Comparison of ENCODE assay signal across 35 cellular contexts in the genomic region with DNA sequence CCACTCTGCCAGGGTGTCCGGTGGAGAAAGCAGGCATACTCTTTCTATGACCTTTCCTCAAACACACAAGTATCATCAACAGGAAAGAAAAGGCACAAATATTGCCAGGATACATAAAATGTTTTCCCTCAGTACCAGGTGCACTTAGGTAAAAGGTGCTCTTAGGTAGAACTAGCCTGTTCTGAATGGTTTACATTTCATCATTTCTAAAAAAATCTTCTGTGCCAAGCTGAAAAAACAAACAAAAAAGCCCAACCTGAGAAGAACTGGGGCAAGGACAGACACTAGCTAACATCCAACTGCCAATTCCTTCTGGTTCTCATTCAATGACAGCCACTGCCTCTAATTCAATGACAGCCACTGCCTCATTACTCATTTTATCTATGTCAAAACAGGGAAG.
A peak's percentile ranks its signal among the peaks of the same experiment; 100 is the strongest.
DNase-seq lines count a peak whose midpoint lies in the region; ATAC-seq, FAIRE-seq and TF ChIP-seq lines count a peak whose summit lies in the region.
"Had no signal": no experiment of that assay in that cellular context is flagged by ENCODE, and none has a peak within 500 bp of the region (broad histone marks: within the 10 kb centered on the region; RNA-seq: fewer than 3 reads in every experiment).

No MANE protein-coding gene starts in this region.

- H3K4me1 ChIP-seq in left lung, result no peaks in the 10 kb centered on the region
- H3K4me1 ChIP-seq: Caco-2, colonic mucosa, SJSA1, uterus had no signal

- peak; percentile 81 for ATAC-seq in left lung
- ATAC-seq: activated CD8-positive, alpha-beta memory T cell treated with anti-CD3 and anti-CD28 coated beads, Interleukin-2, amount 10 ng/mL, durations not matched to agents 7 days and 5 days; GM23338; left cardiac atrium; T-cell had no signal

- DNase-seq in NCI-H1092 treated with DMSO at 0.1 percent for 48 hours (lab: John Stamatoyannopoulos, UW) (peak; percentile 0), NCI-H1092 (lab: John Stamatoyannopoulos, UW) (no peak), GM19239 (ENCODE audit: insufficient read length, low spot score) (no peak), NCI-H774 (lab: John Stamatoyannopoulos, UW) (peak; percentile 58), left lung (no peak), NCI-H524 treated with DMSO at 0.1 percent for 48 hours (lab: John Stamatoyannopoulos, UW) (no peak), germinal center (ENCODE audit: low spot score) (no peak), coronary artery (ENCODE audit: low spot score) (no peak)
- DNase-seq: 8988T; activated B cell treated with CpG ODN at 0.5 μM for 24 hours; activated CD8-positive, alpha-beta memory T cell treated with anti-CD3 and anti-CD28 coated beads, Interleukin-2, amount 10 ng/mL, durations not matched to agents 7 days and 5 days; activated gamma-delta T cell treated with Interleukin-2 at 50 U/mL for 16 hours; activated naive CD8-positive, alpha-beta T cell treated with anti-CD3 and anti-CD28 coated beads, Interleukin-2, amount 10 ng/mL, durations not matched to agents 7 days and 5 days; activated T-cell treated with anti-CD3 and anti-CD28 coated beads, Interleukin-2, amount 50 U/mL, for 48 hours; Caco-2; colonic mucosa; effector CD8-positive, alpha-beta T cell; hypothalamus; KBM-7; left cardiac atrium; NCI-H1436; NCI-H226; NCI-H748 treated with DMSO at 0.1 percent for 48 hours; ovary; retina; small intestine; stimulated activated naive CD4-positive, alpha-beta T cell treated with Interleukin-2 at 50 U/mL for 16 hours; T-cell; uterus had no signal

- H3K27me3 ChIP-seq in left lung, result no peaks in the 10 kb centered on the region
- H3K27me3 ChIP-seq: ascending aorta, cardiac muscle cell, colonic mucosa, ovary, SJSA1, uterus had no signal

- H3K4me3 ChIP-seq in left lung (no peak overlapping the region), coronary artery (no peak overlapping the region)
- H3K4me3 ChIP-seq: ascending aorta, cardiac muscle cell, colonic mucosa, GM23338, ovary, SJSA1, uterus had no signal

- TF ChIP-seq CTCF in left lung (IDR thresholded peaks at IDR 0.05) (no peak), coronary artery (IDR thresholded peaks at IDR 0.05) (no peak)

- intact Hi-C loops in left lung (cut with DNase I), result no loop called here

- H3K9me3 ChIP-seq in left lung, result no peaks in the 10 kb centered on the region
- H3K9me3 ChIP-seq: ascending aorta, Caco-2, colonic mucosa, ovary, SJSA1, uterus had no signal

- peak overlapping the region; percentile 10 to 57 for H3K27ac ChIP-seq in left lung
- H3K27ac ChIP-seq in coronary artery, result no peak overlapping the region
- H3K27ac ChIP-seq: ascending aorta, cardiac muscle cell, colonic mucosa, epithelial cell of prostate, ovary, SJSA1, uterus had no signal

- peak; percentile 21 for FAIRE-seq in GM19239 (lab: Jason Lieb, UNC)
- FAIRE-seq: HTR-8/SVneo, small intestine had no signal

- H3K36me3 ChIP-seq in left lung, result no peaks in the 10 kb centered on the region
- H3K36me3 ChIP-seq: ascending aorta, cardiac muscle cell, colonic mucosa, ovary, SJSA1, uterus had no signal

Comparison
In these comparisons a context has a peak if more than half of its experiments do, and no peak if none do; other contexts are left out.
1. DNase-seq: peak in NCI-H1092 treated with DMSO at 0.1 percent for 48 hours (single experiment) and NCI-H774 (single experiment); none in NCI-H1092 (single experiment), GM19239 (single experiment), left lung (0 of 2), NCI-H524 treated with DMSO at 0.1 percent for 48 hours (single experiment), germinal center (single experiment) and coronary artery (single experiment).
2. H3K27ac ChIP-seq: peak in left lung (2 of 2); none in coronary artery (0 of 2).